8 cellular contexts compared by ENCODE assay signal in genomic region chr3:176430244-176430893, GRCh38.
DNase-seq lines count a peak whose midpoint lies in the region; ATAC-seq and TF ChIP-seq lines count a peak whose summit lies in the region.

No MANE protein-coding gene starts in this region.

- DNase-seq in Daoy (ENCODE audit: low read depth), result peak; percentile 38
- peak; percentile 40 for DNase-seq in NCI-H526 treated with DMSO at 0.1 percent for 48 hours (lab: John Stamatoyannopoulos, UW)
- peak; percentile 76 for DNase-seq in choroid plexus epithelial cell (ENCODE audit: low read depth)
- peak; percentile 34 for DNase-seq in myocyte (ENCODE audit: low read depth)
- no peak for DNase-seq in T-helper 2 cell treated with Interferon-gamma antibody and Interleukin-4, amounts not matched to agents 5 μg/mL and 100 μg/mL, for 36 hours (ENCODE audit: low spot score)
- no peak for DNase-seq in omental fat pad (ENCODE audit: low spot score)

- no peaks in the 10 kb centered on the region for H3K9me3 Mint-ChIP-seq in T-helper 2 cell treated with Interferon-gamma antibody and Interleukin-4, amounts not matched to agents 5 μg/mL and 100 μg/mL, for 36 hours

- no peaks in the 10 kb centered on the region for H3K27me3 Mint-ChIP-seq in T-helper 2 cell treated with Interferon-gamma antibody and Interleukin-4, amounts not matched to agents 5 μg/mL and 100 μg/mL, for 36 hours (ENCODE audit: low read depth)

- H3K4me3 Mint-ChIP-seq in T-helper 2 cell treated with Interferon-gamma antibody and Interleukin-4, amounts not matched to agents 5 μg/mL and 100 μg/mL, for 36 hours, result no peak overlapping the region

- ATAC-seq in HG02852 (IDR thresholded peaks at IDR 0.05; ENCODE audit: unreplicated experiment) (peak; percentile 44), HG03280 (IDR thresholded peaks at IDR 0.05; ENCODE audit: unreplicated experiment) (no peak), omental fat pad (ENCODE audit: low FRiP score) (no peak)

- no peaks in the 10 kb centered on the region for H3K4me1 Mint-ChIP-seq in T-helper 2 cell treated with Interferon-gamma antibody and Interleukin-4, amounts not matched to agents 5 μg/mL and 100 μg/mL, for 36 hours (ENCODE audit: low read depth)

- no peak overlapping the region for H3K27ac Mint-ChIP-seq in T-helper 2 cell treated with Interferon-gamma antibody and Interleukin-4, amounts not matched to agents 5 μg/mL and 100 μg/mL, for 36 hours

- TF ChIP-seq CTCF in choroid plexus epithelial cell (conservative IDR thresholded peaks at IDR 0.05; ENCODE audit: low read depth, low read length) (peak; percentile 71), omental fat pad (IDR thresholded peaks at IDR 0.05) (no peak)

- no peak overlapping the region for H3K4me3 ChIP-seq in choroid plexus epithelial cell (ENCODE audit: low read depth, low read length)

- no peaks in the 10 kb centered on the region for H3K36me3 Mint-ChIP-seq in T-helper 2 cell treated with Interferon-gamma antibody and Interleukin-4, amounts not matched to agents 5 μg/mL and 100 μg/mL, for 36 hours (ENCODE audit: low read depth)

Comparison
In these comparisons a context has a peak if more than half of its experiments do, and no peak if none do; other contexts are left out.
1. DNase-seq: peak in Daoy (single experiment), NCI-H526 treated with DMSO at 0.1 percent for 48 hours (single experiment), choroid plexus epithelial cell (single experiment) and myocyte (single experiment); none in T-helper 2 cell treated with Interferon-gamma antibody and Interleukin-4, amounts not matched to agents 5 μg/mL and 100 μg/mL, for 36 hours (single experiment) and omental fat pad (single experiment).